In genomic region chr12:91111366-91112321, GRCh38 we compare ENCODE assay signal across 11 cellular contexts. TPM values are rescaled to one million over a fixed set of nuclear protein-coding genes. Genes with fewer than 3 reads are reported as not detected.
DNase-seq lines count a peak whose midpoint lies in the region; ATAC-seq and TF ChIP-seq lines count a peak whose summit lies in the region.
"Had no signal": no experiment of that assay in that cellular context is flagged by ENCODE, and none has a peak within 500 bp of the region (broad histone marks: within the 10 kb centered on the region; RNA-seq: fewer than 3 reads in every experiment).

LUM (minus strand) TSS chr12:91111494; CDS start chr12:91108979, 2,515 bp downstream.

- H3K27ac ChIP-seq in PC-3 (ENCODE audit: low read length) (no peak within 1 kb of the TSS), osteoblast (ENCODE audit: low read depth, low read length) (peak within 1 kb of the TSS; percentile 69)

- peak within 1 kb of the TSS; percentile 51 for H3K4me3 ChIP-seq in AG09309 (ENCODE audit: control insufficient read depth, low read depth, low read length)
- H3K4me3 ChIP-seq in PC-3 (ENCODE audit: low read length): 0 out of 2 replicates have a peak within 1 kb of the TSS, but pooled peaks have one; percentile 28
- peak within 1 kb of the TSS; percentile 69 to 82 for H3K4me3 ChIP-seq in foreskin fibroblast (ENCODE audit: low read depth in 1 of 2, low read length in 2 of 2)
- peak within 1 kb of the TSS; percentile 73 for H3K4me3 ChIP-seq in osteoblast (ENCODE audit: insufficient read depth, low read length)
- H3K4me3 ChIP-seq in HAP-1: no peak within 1 kb of the TSS

- CTCF ChIA-PET in PC-3 (lab: Charles Lee): interaction anchor here (0.5 kb wide), 1 partner anchor 134 kb away, joined by 4 read pairs; no protein-coding TSS in a partner anchor

- H3K27me3 Mint-ChIP-seq in endothelial cell (ENCODE audit: unreplicated experiment): no peaks in the 10 kb centered on the region
- H3K27me3 Mint-ChIP-seq: activated naive CD4-positive, alpha-beta T cell treated with anti-CD3 and anti-CD28 coated beads, Interleukin-2, amount 50 U/mL, for 24 hours had no signal

- BruUV-seq in PC-3 (replicated peaks; lab: Mats Ljungman, UMichigan): no TSS peak

- intact Hi-C loops in PC-3 (cut with micrococcal nuclease): loop anchor here (5.0 kb wide), 1 partner anchor 66 kb away; no protein-coding TSS in a partner anchor

- H3K27me3 ChIP-seq in PC-3 (ENCODE audit: low read length) (no peaks in the 10 kb centered on the region), osteoblast (ENCODE audit: insufficient read depth, low read length) (no peaks in the 10 kb centered on the region), HAP-1 (ENCODE audit: low read depth) (no peaks in the 10 kb centered on the region)

- H3K4me1 Mint-ChIP-seq in endothelial cell (ENCODE audit: unreplicated experiment): no peaks in the 10 kb centered on the region
- H3K4me1 Mint-ChIP-seq: activated naive CD4-positive, alpha-beta T cell treated with anti-CD3 and anti-CD28 coated beads, Interleukin-2, amount 50 U/mL, for 24 hours; CD8-positive, alpha-beta memory T cell had no signal

- H3K36me3 ChIP-seq in PC-3 (ENCODE audit: low read depth, low read length): no peaks in the 10 kb centered on the region
- peaks cover 17% of the 10 kb centered on the region for H3K36me3 ChIP-seq in osteoblast (ENCODE audit: insufficient read depth, low read length)
- H3K36me3 ChIP-seq in HAP-1 (replicated peaks): no peaks in the 10 kb centered on the region

- H3K4me2 ChIP-seq in PC-3 (ENCODE audit: low read length) (peak within 1 kb of the TSS; percentile 65), osteoblast (ENCODE audit: insufficient read depth, low read length) (peak within 1 kb of the TSS; percentile 85)

- no peaks in the 10 kb centered on the region for H3K9me3 Mint-ChIP-seq in endothelial cell (ENCODE audit: unreplicated experiment)
- H3K9me3 Mint-ChIP-seq: activated naive CD4-positive, alpha-beta T cell treated with anti-CD3 and anti-CD28 coated beads, Interleukin-2, amount 50 U/mL, for 24 hours; CD8-positive, alpha-beta memory T cell; H9 had no signal

- TF ChIP-seq CTCF in AG09309 (IDR thresholded peaks at IDR 0.05; ENCODE audit: control insufficient read depth, insufficient read depth, low read depth, low read length, missing control alignments) (no peak), PC-3 (conservative IDR thresholded peaks at IDR 0.05; ENCODE audit: low read depth, low read length) (no peak), foreskin fibroblast (IDR thresholded peaks at IDR 0.05; ENCODE audit: low read depth, low read length) (no peak), osteoblast (IDR thresholded peaks at IDR 0.05; ENCODE audit: extremely low read depth, low read depth, low read length) (no peak), endothelial cell (IDR thresholded peaks at IDR 0.05; ENCODE audit: unreplicated experiment) (no peak)

- H2AFZ ChIP-seq in PC-3 (ENCODE audit: low read length) (peak within 1 kb of the TSS; percentile 73), osteoblast (ENCODE audit: low read length) (peak within 1 kb of the TSS; percentile 81)

- POLR2A ChIA-PET in PC-3 (lab: Charles Lee; ENCODE audit: unreplicated experiment): interaction anchor here (0.6 kb wide), 1 partner anchor 35 kb away, joined by 3 read pairs; no protein-coding TSS in a partner anchor

- in situ Hi-C loops in HAP-1 (cut with MboI; ENCODE audit: low sequenced_read_pairs): no loop called here

- no peak within 1 kb of the TSS for H3K9ac ChIP-seq in PC-3 (ENCODE audit: low read length)

- no peak within 1 kb of the TSS for H3K4me3 Mint-ChIP-seq in endothelial cell (ENCODE audit: unreplicated experiment)
- H3K4me3 Mint-ChIP-seq: activated naive CD4-positive, alpha-beta T cell treated with anti-CD3 and anti-CD28 coated beads, Interleukin-2, amount 50 U/mL, for 24 hours; CD8-positive, alpha-beta memory T cell; H9 had no signal

- peak; percentile 84 for DNase-seq in AG09309 (ENCODE audit: low read depth)
- peak; percentile 27 for DNase-seq in PC-3
- DNase-seq in foreskin fibroblast: peak; percentile 64 to 85
- no peak for DNase-seq in osteoblast (ENCODE audit: insufficient read length, low spot score, missing footprints)
- DNase-seq in NCI-H1694 treated with DMSO at 0.1 percent for 48 hours (lab: John Stamatoyannopoulos, UW): no peak
- DNase-seq in endothelial cell (ENCODE audit: low spot score): no peak
- DNase-seq in HAP-1 (ENCODE audit: low spot score in 2 of 2): no peak
- DNase-seq: CD8-positive, alpha-beta memory T cell; H9 had no signal

- peak; percentile 41 for ATAC-seq in PC-3
- ATAC-seq in HG03139 (IDR thresholded peaks at IDR 0.05; ENCODE audit: unreplicated experiment): no peak

- H3K4me1 ChIP-seq in PC-3 (ENCODE audit: insufficient read depth, low read length): peaks cover 9% of the 10 kb centered on the region
- peaks cover 28% of the 10 kb centered on the region for H3K4me1 ChIP-seq in osteoblast (ENCODE audit: insufficient read depth, low read length)
- H3K4me1 ChIP-seq in HAP-1: no peaks in the 10 kb centered on the region

- H3K36me3 Mint-ChIP-seq in endothelial cell (ENCODE audit: low read depth, unreplicated experiment): no peaks in the 10 kb centered on the region
- H3K36me3 Mint-ChIP-seq: activated naive CD4-positive, alpha-beta T cell treated with anti-CD3 and anti-CD28 coated beads, Interleukin-2, amount 50 U/mL, for 24 hours; CD8-positive, alpha-beta memory T cell had no signal

- no peaks in the 10 kb centered on the region for H3F3A ChIP-seq in PC-3 (ENCODE audit: low read length, unreplicated experiment)

- H3K9me3 ChIP-seq in PC-3 (ENCODE audit: low read length) (no peaks in the 10 kb centered on the region), osteoblast (ENCODE audit: low read depth, low read length) (no peaks in the 10 kb centered on the region), HAP-1 (no peaks in the 10 kb centered on the region)

- H3K27ac Mint-ChIP-seq in endothelial cell (ENCODE audit: unreplicated experiment): no peak within 1 kb of the TSS
- H3K27ac Mint-ChIP-seq: activated naive CD4-positive, alpha-beta T cell treated with anti-CD3 and anti-CD28 coated beads, Interleukin-2, amount 50 U/mL, for 24 hours; CD8-positive, alpha-beta memory T cell had no signal

- H4K20me1 ChIP-seq in PC-3 (ENCODE audit: low read length) (no peaks in the 10 kb centered on the region), osteoblast (ENCODE audit: insufficient read depth, low read length) (no peaks in the 10 kb centered on the region)

- H3K79me2 ChIP-seq in PC-3 (ENCODE audit: low read length) (no peaks in the 10 kb centered on the region), osteoblast (ENCODE audit: insufficient read depth, low read length) (peaks cover 32% of the 10 kb centered on the region)

- no peaks in the 10 kb centered on the region for H3K9me2 ChIP-seq in PC-3 (replicated peaks; ENCODE audit: low read length)

RNA-seq across cellular contexts. Expression of gene LUM, which starts in this region (rescaled TPM):
- total RNA-seq in PC-3 (2014; rRNA removed): 0.15 TPM in 1 of 2 replicates, not detected in the other
- 1,762 and 1,965 TPM in 2 replicates for total RNA-seq in osteoblast
- total RNA-seq in endothelial cell (ENCODE audit: unreplicated experiment): 0.18 TPM
- total RNA-seq: CD8-positive, alpha-beta memory T cell; H9 had no signal

Comparison
In these comparisons a context has a peak if more than half of its experiments do, and no peak if none do; other contexts are left out.
1. RNA of gene LUM (total RNA-seq): 1,762 to 1,965 TPM in osteoblast; 0.18 TPM in endothelial cell (single experiment) and 0.15 TPM in PC-3; every median in the first group is over 1,000 times any median in the second.
2. Peak in DNase-seq, ATAC-seq, H3K4me3 ChIP-seq and H3K4me2 ChIP-seq in PC-3; RNA of the gene not detected or under 1 TPM.
3. DNase-seq: peak in AG09309 (single experiment) and foreskin fibroblast (2 of 2); none in osteoblast (single experiment), NCI-H1694 treated with DMSO at 0.1 percent for 48 hours (single experiment), endothelial cell (single experiment) and HAP-1 (0 of 2).